In the genomic region with DNA sequence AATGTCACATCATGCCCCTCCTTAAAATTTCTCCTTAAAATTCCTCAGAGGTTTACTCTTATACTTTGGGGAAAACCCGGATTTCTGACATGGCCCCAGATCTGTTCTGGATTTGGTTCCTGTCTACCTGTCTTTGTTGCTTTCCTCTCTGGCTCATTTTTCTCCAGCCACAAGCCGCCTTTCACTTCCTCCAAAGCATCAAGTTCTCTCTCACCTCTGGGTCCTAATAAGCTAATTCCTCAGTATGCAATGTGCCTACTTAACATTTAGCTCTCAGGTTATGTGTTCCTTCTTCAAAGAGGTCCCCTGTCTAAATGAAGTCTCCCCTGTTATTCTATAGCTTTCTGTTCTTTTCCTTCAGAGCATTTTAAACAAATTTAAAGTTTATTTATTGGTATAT, we compare ENCODE assay signal across 28 cellular contexts.
"Had no signal": no experiment of that assay in that cellular context is flagged by ENCODE, and none has a peak within 500 bp of the region (broad histone marks: within the 10 kb centered on the region; RNA-seq: fewer than 3 reads in every experiment).

No MANE protein-coding gene starts in this region.

- H3K27ac Mint-ChIP-seq: activated CD4-positive, alpha-beta T cell treated with anti-CD3 and anti-CD28 coated beads for 36 hours; activated naive CD4-positive, alpha-beta T cell treated with anti-CD3 and anti-CD28 coated beads, Interleukin-2, amount 10 ng/mL, durations not matched to agents 7 days and 5 days; activated T-cell treated with anti-CD3 and anti-CD28 coated beads, Interleukin-2, amount 50 U/mL, for 72 hours; dendritic cell treated with granulocyte-macrophage colony-stimulating factor and Interleukin-4, amounts not matched to agents 40 ng/mL and 50 ng/mL, for 4 days; nephron had no signal

- H3K4me3 Mint-ChIP-seq: activated CD4-positive, alpha-beta T cell treated with anti-CD3 and anti-CD28 coated beads for 36 hours; activated naive CD4-positive, alpha-beta T cell treated with anti-CD3 and anti-CD28 coated beads, Interleukin-2, amount 10 ng/mL, durations not matched to agents 7 days and 5 days; activated T-cell treated with anti-CD3 and anti-CD28 coated beads, Interleukin-2, amount 50 U/mL, for 72 hours; dendritic cell treated with granulocyte-macrophage colony-stimulating factor and Interleukin-4, amounts not matched to agents 40 ng/mL and 50 ng/mL, for 4 days; nephron had no signal

- H3K36me3 ChIP-seq: adrenal gland, ascending aorta, brain microvascular endothelial cell, heart left ventricle, neutrophil, pancreas, right atrium auricular region, stomach, suprapubic skin, tibial nerve had no signal

- FAIRE-seq: endometrium, islet of Langerhans, pancreas, TTC549 had no signal

- H3K27me3 Mint-ChIP-seq: activated CD4-positive, alpha-beta T cell treated with anti-CD3 and anti-CD28 coated beads for 36 hours; activated naive CD4-positive, alpha-beta T cell treated with anti-CD3 and anti-CD28 coated beads, Interleukin-2, amount 10 ng/mL, durations not matched to agents 7 days and 5 days; dendritic cell treated with granulocyte-macrophage colony-stimulating factor and Interleukin-4, amounts not matched to agents 40 ng/mL and 50 ng/mL, for 4 days had no signal

- H3K27me3 ChIP-seq: adrenal gland, ascending aorta, brain microvascular endothelial cell, heart left ventricle, neutrophil, pancreas, right atrium auricular region, spleen, stomach, suprapubic skin, tibial nerve had no signal

- H3K9me3 Mint-ChIP-seq: activated naive CD4-positive, alpha-beta T cell treated with anti-CD3 and anti-CD28 coated beads, Interleukin-2, amount 10 ng/mL, durations not matched to agents 7 days and 5 days; activated T-cell treated with anti-CD3 and anti-CD28 coated beads, Interleukin-2, amount 50 U/mL, for 72 hours; dendritic cell treated with granulocyte-macrophage colony-stimulating factor and Interleukin-4, amounts not matched to agents 40 ng/mL and 50 ng/mL, for 4 days; nephron had no signal

- DNase-seq: activated CD4-positive, alpha-beta T cell treated with anti-CD3 and anti-CD28 coated beads for 36 hours; activated CD4-positive, alpha-beta T cell treated with anti-CD3 and anti-CD28 coated beads, Interleukin-2, amount 50 U/mL, for 4 hours; activated effector memory CD4-positive, alpha-beta T cell treated with Interleukin-2 at 50 U/mL for 16 hours; activated naive CD4-positive, alpha-beta T cell treated with anti-CD3 and anti-CD28 coated beads, Interleukin-2, amount 10 ng/mL, durations not matched to agents 7 days and 5 days; activated T-cell treated with anti-CD3 and anti-CD28 coated beads, Interleukin-2, amount 50 U/mL, for 72 hours; adrenal gland; brain microvascular endothelial cell; caudate nucleus; effector CD4-positive, alpha-beta T cell; heart left ventricle; left ventricle myocardium superior; mammary epithelial cell; midbrain; pancreas; psoas muscle; spleen; stimulated activated CD4-positive, alpha-beta T cell treated with anti-CD3 and anti-CD28 coated beads, Interleukin-4, amount 100 ng/mL, for 1 hour; stomach had no signal

- H3K27ac ChIP-seq: adrenal gland, ascending aorta, brain microvascular endothelial cell, heart left ventricle, neutrophil, pancreas, psoas muscle, right atrium auricular region, spleen, stomach, suprapubic skin, tibial nerve had no signal

- H3K4me3 ChIP-seq: adrenal gland, ascending aorta, heart left ventricle, pancreas, psoas muscle, right atrium auricular region, spleen, stomach, suprapubic skin, tibial nerve had no signal

- ATAC-seq: activated CD4-positive, alpha-beta T cell treated with anti-CD3 and anti-CD28 coated beads for 36 hours; activated T-cell treated with anti-CD3 and anti-CD28 coated beads, Interleukin-2, amount 50 U/mL, for 72 hours; heart left ventricle; left ventricle myocardium superior; pancreas; psoas muscle had no signal

- H3K4me1 ChIP-seq: ascending aorta had no signal
